ENCODE assay signal across 10 cellular contexts in genomic region chr5:176542596-176543427, GRCh38. TPM values are rescaled to one million over a fixed set of nuclear protein-coding genes. Genes with fewer than 3 reads are reported as not detected.
DNase-seq lines count a peak whose midpoint lies in the region; ATAC-seq, FAIRE-seq and TF ChIP-seq lines count a peak whose summit lies in the region.
"Had no signal": no experiment of that assay in that cellular context is flagged by ENCODE, and none has a peak within 500 bp of the region (broad histone marks: within the 10 kb centered on the region; RNA-seq: fewer than 3 reads in every experiment).

No MANE protein-coding gene starts in this region.

- H3K9ac ChIP-seq in K562 (ENCODE audit: insufficient read depth in 1 of 2, low read depth in 2 of 2, low read length in 2 of 2) (peak overlapping the region; percentile 84 to 94), kidney (ENCODE audit: low read length in 2 of 2) (peak overlapping the region; percentile 29 to 77)

- H3K79me2 ChIP-seq in K562 (ENCODE audit: control insufficient read depth, insufficient read depth, low read length) = peaks cover 23% of the 10 kb centered on the region

- WGBS in K562 (ENCODE audit: insufficient coverage, low coverage, missing lambda C conversion rate) = under 1% methylated on average over 71 of the region's 110 CpGs
- 0 to 6% (median 1%) methylated on average over 13 to 110 of the region's 110 CpGs for WGBS in stomach, 5 donors

- peak overlapping the region; percentile 94 for H3K27ac ChIP-seq in K562 (ENCODE audit: extremely low read depth, low read depth, low read length)
- peak overlapping the region; percentile 82 to 92 for H3K27ac ChIP-seq in kidney (ENCODE audit: low read depth in 2 of 2, low read length in 2 of 2)
- H3K27ac ChIP-seq in stomach = peak overlapping the region; percentile 75 to 93 (median 88)

- peak overlapping the region; percentile 94 for H3K4me2 ChIP-seq in K562 (ENCODE audit: insufficient read depth, low read length)

- H3K9me1 ChIP-seq in K562 (ENCODE audit: control insufficient read depth, insufficient read depth, low read length) = no peaks in the 10 kb centered on the region

- in situ Hi-C loops in K562 (cut with MboI) = no loop called here

- TF ChIP-seq RAD21 in K562 (CRISPR knock-in tag; conservative IDR thresholded peaks at IDR 0.05 in 1 of 2, IDR thresholded peaks at IDR 0.05 in 1 of 2) = peak in 1 of 2 experiments; percentile 57; a peak in 2 of 4 replicates

- DNase-seq in stimulated activated CD4-positive, alpha-beta T cell treated with anti-CD3 and anti-CD28 coated beads, Interleukin-4, amount 100 ng/mL, for 1 hour = peak; percentile 37
- DNase-seq in stimulated activated CD4-positive, alpha-beta T cell treated with anti-CD3 and anti-CD28 coated beads, Interleukin-2, amount 100 ng/mL, for 48 hours = no peak
- DNase-seq in NCI-H69 (lab: John Stamatoyannopoulos, UW) (peak; percentile 81), K562 (ENCODE audit: extremely low read depth in 1 of 4, low spot score in 3 of 4) (peak; percentile 67 to 86 (median 82)), kidney (peak; percentile 80), stomach (no peak), middle frontal gyrus (ENCODE audit: extremely low spot score, low spot score) (no peak)

- no peaks in the 10 kb centered on the region for H3K27me3 ChIP-seq in K562 (ENCODE audit: control insufficient read depth in 2 of 2, insufficient read depth in 2 of 2, low read length in 2 of 2)
- H3K27me3 ChIP-seq in stomach = no peaks in the 10 kb centered on the region

- intact Hi-C loops in K562 (cut with micrococcal nuclease) = loop anchor here (2.0 kb wide), 1 partner anchor 126 kb away; the partner anchor contains the start of gene CLTB
- intact Hi-C loops in kidney (cut with DNase I) = no loop called here
- intact Hi-C loops in stomach (cut with DNase I; ENCODE audit: low total_unique reads) = no loop called here

- TF ChIP-seq CTCF in K562 (IDR thresholded peaks at IDR 0.05 in 2 of 3, conservative IDR thresholded peaks at IDR 0.05 in 1 of 3; ENCODE audit: insufficient read depth in 2 of 3, low read depth in 1 of 3, low read length in 3 of 3) = peak; percentile 6 to 50 (median 49); a peak in 2 of 6 replicates
- peak; percentile 23 for TF ChIP-seq CTCF in kidney (IDR thresholded peaks at IDR 0.05; ENCODE audit: borderline replicate concordance, extremely low read depth, insufficient read depth)
- peak in 1 of 7 experiments; percentile 28 for TF ChIP-seq CTCF in stomach (IDR thresholded peaks at IDR 0.05)

- H3K4me3 ChIP-seq in K562 (peak overlapping the region; percentile 51), kidney (ENCODE audit: low read length in 2 of 2) (peak overlapping the region; percentile 46 to 81), stomach (peak overlapping the region; percentile 58 to 76 (median 70))

- H4K20me1 ChIP-seq in K562 (replicated peaks; ENCODE audit: control insufficient read depth, insufficient read depth, low read length) = no peaks in the 10 kb centered on the region

- peak; percentile 76 for TF ChIP-seq POLR2A in K562 (conservative IDR thresholded peaks at IDR 0.05)
- TF ChIP-seq POLR2A in stomach (IDR thresholded peaks at IDR 0.05) = no peak

- TF ChIP-seq EP300 in K562 (IDR thresholded peaks at IDR 0.05; ENCODE audit: low read length) (no peak), stomach (IDR thresholded peaks at IDR 0.05) (no peak)

- peaks cover 41 to 45% of the 10 kb centered on the region in 2 experiments for H3K4me1 ChIP-seq in K562 (replicated peaks in 1 of 2; ENCODE audit: control insufficient read depth in 2 of 2, insufficient read depth in 2 of 2, low read length in 2 of 2)
- peaks cover 9 to 19% of the 10 kb centered on the region in 2 donors for H3K4me1 ChIP-seq in kidney (ENCODE audit: control insufficient read depth in 1 of 2, insufficient read depth in 1 of 2, low read depth in 1 of 2, low read length in 2 of 2)
- H3K4me1 ChIP-seq in stomach = peaks cover 23 to 66% (median 50%) of the 10 kb centered on the region in 4 donors

- BruUV-seq in K562 (replicated peaks; lab: Mats Ljungman, UMichigan) = no TSS peak

- H3K9me3 ChIP-seq in K562 (replicated peaks; ENCODE audit: control insufficient read depth, insufficient read depth, low read depth, low read length) (no peaks in the 10 kb centered on the region), kidney (ENCODE audit: control insufficient read depth in 1 of 2, low read length in 2 of 2) (no peaks in the 10 kb centered on the region), stomach (no peaks in the 10 kb centered on the region)

- POLR2A ChIA-PET in K562 (lab: Yijun Ruan, JAX) = interaction anchor here (0.6 to 1.3 kb wide), 4 partner anchors 9 to 127 kb away, joined by 3 to 7 read pairs (median 4); partner anchors contain the start of gene CLTB

- FAIRE-seq in K562 (lab: Jason Lieb, UNC) (no peak), kidney (lab: Jason Lieb, UNC) (no peak)

- CTCF ChIA-PET in K562 (lab: Yijun Ruan, JAX; ENCODE audit: low intra/inter-chr PET ratio) = interaction anchor here (0.6 to 2.1 kb wide), 4 partner anchors 95 to 223 kb away, joined by 3 to 7 read pairs (median 4); partner anchors contain the start of gene CLTB

- no peaks in the 10 kb centered on the region; the same call in 2 of the 3 replicates for H3K36me3 ChIP-seq in K562 (ENCODE audit: control insufficient read depth, insufficient read depth, low read length)
- H3K36me3 ChIP-seq in kidney (ENCODE audit: control insufficient read depth in 1 of 2, insufficient read depth in 2 of 2, low read length in 2 of 2) = no peaks in the 10 kb centered on the region
- no peaks in the 10 kb centered on the region for H3K36me3 ChIP-seq in stomach

- ATAC-seq in HG02571 (IDR thresholded peaks at IDR 0.05; ENCODE audit: unreplicated experiment) (peak; percentile 43), K562 (peak; percentile 48)

- H2AFZ ChIP-seq in K562 (ENCODE audit: low read depth, low read length) = peak overlapping the region; percentile 97

TF ChIP-seq in K562, 482 proteins besides CTCF, POLR2A, EP300 and RAD21 (continues in another document):
- TF ChIP-seq CEBPG (CRISPR knock-in tag; IDR thresholded peaks at IDR 0.05) = no peak
- TF ChIP-seq CEBPG (tag; conservative IDR thresholded peaks at IDR 0.05 in 1 of 2, IDR thresholded peaks at IDR 0.05 in 1 of 2) = no peak
- no peak for TF ChIP-seq ZNF766 (CRISPR knock-in tag; conservative IDR thresholded peaks at IDR 0.05)
- TF ChIP-seq ZBTB7A (IDR thresholded peaks at IDR 0.05; ENCODE audit: borderline replicate concordance, control insufficient read depth, low read depth, low read length) = peak; percentile 92; the same call in 1 of the 2 replicates
- TF ChIP-seq FUS (optimal IDR thresholded peaks at IDR 0.05; ENCODE audit: low read depth, low read length) = peak; percentile 65
- TF ChIP-seq SRSF3 (IDR thresholded peaks at IDR 0.05; ENCODE audit: insufficient read depth, low read length) = 0 out of 2 replicates have a peak, but pooled peaks have one; percentile 60
- TF ChIP-seq SIN3B (IDR thresholded peaks at IDR 0.05; ENCODE audit: low read depth) = 0 out of 2 replicates have a peak, but pooled peaks have one; percentile 49
- no peak for TF ChIP-seq TBL1XR1 (IDR thresholded peaks at IDR 0.05; ENCODE audit: low read length in 2 of 2)

RNA-seq across cellular contexts. Expression of gene RNF44, which starts 5.6 kb away (rescaled TPM):
- total RNA-seq in K562 (2011; cell fraction: chromatin; rRNA removed; ENCODE audit: low replicate concordance) = 109 and 250 TPM in 2 replicates
- 141 and 156 TPM in 2 replicates for total RNA-seq in K562 (2011; cell fraction: nucleolus; rRNA removed)
- 127 and 128 TPM in 2 replicates for total RNA-seq in K562 (2011; cell fraction: nucleoplasm; rRNA removed)
- total RNA-seq in K562 (2014; rRNA removed) (14.8 and 19.7 TPM in 2 replicates), K562 (2014; rRNA removed; fragmentation: Illumina TruSeq; extraction: Trizol) (4.8 and 5.1 TPM in 2 replicates), K562 (2015; rRNA removed; fragmentation: Illumina TruSeq; extraction: Trizol) (7.2 and 7.5 TPM in 2 replicates), K562 (2021) (64.0 and 82.6 TPM in 2 replicates), kidney (61.8 TPM), stomach (100 to 1,000 TPM in 1 of 5 donors, 10 to 100 TPM in 3, 1 to 10 TPM in 1; 6.6 to 176 (median 30.6) TPM)
- polyA plus RNA-seq in K562 (2011; rRNA removed) (7.4 and 25.6 TPM in 2 replicates), K562 (2014; fragmentation: Illumina TruSeq; extraction: Trizol) (20.5 and 39.3 TPM in 2 replicates), K562 (2014; fragmentation: Nextera tagmentation; extraction: Ambion mirVana) (1 to 10 TPM; 1.6 to 2.5 TPM), K562 (2014; rRNA removed) (40.1 and 51.0 TPM in 2 replicates), kidney (ENCODE audit: insufficient read depth, low read depth, low replicate concordance) (12.5 TPM), stomach (10 to 100 TPM; 11.5 to 15.1 (median 13.6) TPM)
- 9.9 and 13.1 TPM in 2 replicates for polyA plus RNA-seq in K562 (2011; cell fraction: cytosol; rRNA removed)
- 196 and 219 TPM in 2 replicates for polyA plus RNA-seq in K562 (2011; cell fraction: nucleus; rRNA removed)
- polyA plus RNA-seq in K562 (2012) = 33.9 and 73.5 TPM in 2 replicates
- polyA minus RNA-seq in K562 (2011; rRNA and poly(A)+ RNA removed) = 2.8 and 3.0 TPM in 2 replicates
- 17.2 and 25.7 TPM in 2 replicates for polyA minus RNA-seq in K562 (2011; cell fraction: cytosol; rRNA and poly(A)+ RNA removed)
- 40.7 and 48.8 TPM in 2 replicates for polyA minus RNA-seq in K562 (2011; cell fraction: nucleus; rRNA and poly(A)+ RNA removed)

RNA-seq across cellular contexts. Expression of gene CDHR2, which starts 6.3 kb away (rescaled TPM):
- 1.0 TPM in 1 of 2 replicates, not detected in the other for total RNA-seq in K562 (2011; cell fraction: chromatin; rRNA removed; ENCODE audit: low replicate concordance)
- total RNA-seq in K562 (2011; cell fraction: nucleolus; rRNA removed) = 0.13 and 0.17 TPM in 2 replicates
- 0.15 TPM in 1 of 2 replicates, not detected in the other for total RNA-seq in K562 (2011; cell fraction: nucleoplasm; rRNA removed)
- total RNA-seq in K562 (2014; rRNA removed) (0.04 and 0.09 TPM in 2 replicates), K562 (2014; rRNA removed; fragmentation: Illumina TruSeq; extraction: Trizol) (0.10 and 0.18 TPM in 2 replicates), K562 (2015; rRNA removed; fragmentation: Illumina TruSeq; extraction: Trizol) (0.22 and 0.23 TPM in 2 replicates), K562 (2021) (0.36 and 0.62 TPM in 2 replicates), kidney (4.2 TPM), stomach (10 to 100 TPM in 3 of 5 donors, 1 to 10 TPM in 2; 9.6 to 18.7 (median 13.4) TPM)
- polyA plus RNA-seq in K562 (2011; rRNA removed) (0.01 TPM in 1 of 2 replicates, not detected in the other), K562 (2014; fragmentation: Illumina TruSeq; extraction: Trizol) (0.01 and 0.04 TPM in 2 replicates), K562 (2014; fragmentation: Nextera tagmentation; extraction: Ambion mirVana) (not detected), K562 (2014; rRNA removed) (0.03 TPM in 1 of 2 replicates, not detected in the other), kidney (ENCODE audit: insufficient read depth, low read depth, low replicate concordance) (8.0 TPM), stomach (1 to 10 TPM in 1 of 3 donors, under 1 TPM in 2; 0.13 to 1.6 (median 0.76) TPM)
- polyA plus RNA-seq in K562 (2011; cell fraction: cytosol; rRNA removed) = not detected in 2 replicates
- 0.06 and 0.18 TPM in 2 replicates for polyA plus RNA-seq in K562 (2011; cell fraction: nucleus; rRNA removed)
- polyA plus RNA-seq in K562 (2012) = 0.07 and 0.42 TPM in 2 replicates
- polyA minus RNA-seq in K562 (2011; rRNA and poly(A)+ RNA removed) = not detected in 2 replicates
- 0.67 TPM in 1 of 2 replicates, not detected in the other for polyA minus RNA-seq in K562 (2011; cell fraction: cytosol; rRNA and poly(A)+ RNA removed)
- polyA minus RNA-seq in K562 (2011; cell fraction: nucleus; rRNA and poly(A)+ RNA removed) = 0.27 and 0.33 TPM in 2 replicates
- total RNA-seq: HT1080, renal cortical epithelial cell had no signal

Comparison
In these comparisons a context has a peak if more than half of its experiments do, and no peak if none do; other contexts are left out.
1. DNase-seq: peak in stimulated activated CD4-positive, alpha-beta T cell treated with anti-CD3 and anti-CD28 coated beads, Interleukin-4, amount 100 ng/mL, for 1 hour (single experiment), NCI-H69 (single experiment), K562 (4 of 4) and kidney (single experiment); none in stimulated activated CD4-positive, alpha-beta T cell treated with anti-CD3 and anti-CD28 coated beads, Interleukin-2, amount 100 ng/mL, for 48 hours (0 of 2), stomach (single experiment) and middle frontal gyrus (single experiment).
2. Peak in every context shown above with its lines, with median percentiles within 50 percentile points of each other: H3K27ac ChIP-seq and H3K4me3 ChIP-seq.